Comparison of ENCODE assay signal across 17 cellular contexts in genomic region chr4:8202526-8203375, GRCh38.
A peak's percentile ranks its signal among the peaks of the same experiment; 100 is the strongest.
DNase-seq lines count a peak whose midpoint lies in the region; ATAC-seq and TF ChIP-seq lines count a peak whose summit lies in the region.
"Had no signal": no experiment of that assay in that cellular context is flagged by ENCODE, and none has a peak within 500 bp of the region (broad histone marks: within the 10 kb centered on the region; RNA-seq: fewer than 3 reads in every experiment).

No MANE protein-coding gene starts in this region.

- H2AFZ ChIP-seq in Loucy (ENCODE audit: low read length) = no peak overlapping the region

- no peaks in the 10 kb centered on the region for H3K9me2 ChIP-seq in Loucy (replicated peaks; ENCODE audit: low read depth, low read length)

- no peak overlapping the region for H3K27ac Mint-ChIP-seq in stimulated activated effector memory CD8-positive, alpha-beta T cell treated with anti-CD3 and anti-CD28 coated beads, Interleukin-12 subunit alpha, Interleukin-12 subunit beta, amount 100 ng/mL, for 72 hours

- H3K4me2 ChIP-seq in Loucy (ENCODE audit: low read depth, low read length, poor library complexity, severe bottlenecking) = peak overlapping the region; percentile 98

- no peaks in the 10 kb centered on the region for H3K9me3 ChIP-seq in Loucy (ENCODE audit: insufficient read depth, low read depth, low read length)
- H3K9me3 ChIP-seq: MG63, mucosa of descending colon, sigmoid colon, SJCRH30 had no signal

- TF ChIP-seq CTCF in GM06990 (IDR thresholded peaks at IDR 0.05; ENCODE audit: insufficient read depth, low read length, poor library complexity, severe bottlenecking) (no peak), Loucy (conservative IDR thresholded peaks at IDR 0.05; ENCODE audit: low read length) (no peak)

- DNase-seq in GM06990 (ENCODE audit: extremely low read depth, insufficient read length) = no peak
- DNase-seq in epithelial cell of prostate (ENCODE audit: low read depth, low spot score) = no peak
- DNase-seq in stimulated activated effector memory CD8-positive, alpha-beta T cell treated with anti-CD3 and anti-CD28 coated beads, Interleukin-12 subunit alpha, Interleukin-12 subunit beta, amount 100 ng/mL, for 72 hours (ENCODE audit: low spot score in 2 of 2) = no peak
- DNase-seq in cerebellar nuclear complex (lab: John Stamatoyannopoulos, UW) = no peak
- DNase-seq: activated CD4-positive, CD25-positive, alpha-beta regulatory T cell treated with anti-CD3 and anti-CD28 coated beads, Interleukin-2, amount 50 U/mL, for 72 hours; activated effector memory CD4-positive, alpha-beta T cell treated with anti-CD3 and anti-CD28 coated beads, Interleukin-2, amount 50 U/mL, for 16 hours; central memory CD4-positive, alpha-beta T cell; DMS153; MG63; mucosa of descending colon; NCI-H187 treated with DMSO at 0.1 percent for 48 hours; sigmoid colon; SJCRH30; stimulated activated CD4-positive, alpha-beta T cell treated with anti-CD3 and anti-CD28 coated beads, Interleukin-1b, Interleukin-23, amount 100 ng/mL, for 48 hours had no signal

- H3K9me3 Mint-ChIP-seq in stimulated activated effector memory CD8-positive, alpha-beta T cell treated with anti-CD3 and anti-CD28 coated beads, Interleukin-12 subunit alpha, Interleukin-12 subunit beta, amount 100 ng/mL, for 72 hours = no peaks in the 10 kb centered on the region

- H3K9ac ChIP-seq in Loucy (ENCODE audit: low read depth, low read length, poor library complexity, severe bottlenecking) = peak overlapping the region; percentile 92

- H3K36me3 ChIP-seq in GM06990 (ENCODE audit: control insufficient read depth, insufficient read depth, low read length) = peaks cover 6% of the 10 kb centered on the region
- no peaks in the 10 kb centered on the region for H3K36me3 ChIP-seq in Loucy (ENCODE audit: insufficient read depth, low read length)
- H3K36me3 ChIP-seq: MG63, sigmoid colon, SJCRH30 had no signal

- H3K4me1 ChIP-seq in Loucy (ENCODE audit: insufficient read depth, low read length, poor library complexity, severe bottlenecking) = peaks cover 79% of the 10 kb centered on the region

- no peaks in the 10 kb centered on the region for H3K36me3 Mint-ChIP-seq in stimulated activated effector memory CD8-positive, alpha-beta T cell treated with anti-CD3 and anti-CD28 coated beads, Interleukin-12 subunit alpha, Interleukin-12 subunit beta, amount 100 ng/mL, for 72 hours

- H3K4me3 ChIP-seq in GM06990 (replicated peaks; ENCODE audit: low read depth, low read length) (peak overlapping the region; percentile 77), Loucy (ENCODE audit: low read length, poor library complexity, severe bottlenecking) (peak overlapping the region; percentile 88)
- H3K4me3 ChIP-seq: MG63, mucosa of descending colon, SJCRH30 had no signal

- peak overlapping the region; percentile 4 for H3K27ac ChIP-seq in epithelial cell of prostate
- H3K27ac ChIP-seq: sigmoid colon, SJCRH30 had no signal

- H3F3A ChIP-seq in Loucy (ENCODE audit: low read depth) = no peaks in the 10 kb centered on the region

- ATAC-seq in stimulated activated effector memory CD8-positive, alpha-beta T cell treated with anti-CD3 and anti-CD28 coated beads, Interleukin-12 subunit alpha, Interleukin-12 subunit beta, amount 100 ng/mL, for 72 hours = no peak
- ATAC-seq in HG02798 (IDR thresholded peaks at IDR 0.05; ENCODE audit: poor library complexity, unreplicated experiment) = no peak
- no peak for ATAC-seq in HG03342 (IDR thresholded peaks at IDR 0.05; ENCODE audit: unreplicated experiment)
- ATAC-seq: mucosa of descending colon had no signal

- H3K27me3 ChIP-seq in GM06990 (replicated peaks; ENCODE audit: control insufficient read depth, insufficient read depth, low read length) (no peaks in the 10 kb centered on the region), Loucy (ENCODE audit: insufficient read depth, low read length, poor library complexity, severe bottlenecking) (no peaks in the 10 kb centered on the region)
- H3K27me3 ChIP-seq: MG63, sigmoid colon, SJCRH30 had no signal

- peaks cover 55% of the 10 kb centered on the region for H3K4me1 Mint-ChIP-seq in stimulated activated effector memory CD8-positive, alpha-beta T cell treated with anti-CD3 and anti-CD28 coated beads, Interleukin-12 subunit alpha, Interleukin-12 subunit beta, amount 100 ng/mL, for 72 hours

- H3K79me2 ChIP-seq in Loucy (ENCODE audit: insufficient read depth, low read length) = peaks cover 77% of the 10 kb centered on the region

- H3K4me3 Mint-ChIP-seq in stimulated activated effector memory CD8-positive, alpha-beta T cell treated with anti-CD3 and anti-CD28 coated beads, Interleukin-12 subunit alpha, Interleukin-12 subunit beta, amount 100 ng/mL, for 72 hours = peak overlapping the region; percentile 84

- H4K20me1 ChIP-seq in Loucy (ENCODE audit: insufficient read depth, low read length, poor library complexity, severe bottlenecking) = peaks cover 9% of the 10 kb centered on the region
